ENCODE assay signal across 27 cellular contexts in genomic region chr12:102438047-102438822, GRCh38. TPM values are rescaled to one million over a fixed set of nuclear protein-coding genes. Genes with fewer than 3 reads are reported as not detected.
A peak's percentile ranks its signal among the peaks of the same experiment; 100 is the strongest.
DNase-seq lines count a peak whose midpoint lies in the region; ATAC-seq, FAIRE-seq and TF ChIP-seq lines count a peak whose summit lies in the region.
"Had no signal": no experiment of that assay in that cellular context is flagged by ENCODE, and none has a peak within 500 bp of the region (broad histone marks: within the 10 kb centered on the region; RNA-seq: fewer than 3 reads in every experiment).

No MANE protein-coding gene starts in this region.

- peaks cover 11% of the 10 kb centered on the region for H3K4me1 Mint-ChIP-seq in astrocyte (ENCODE audit: low read depth, unreplicated experiment)
- H3K4me1 Mint-ChIP-seq: activated CD4-positive, alpha-beta T cell treated with anti-CD3 and anti-CD28 coated beads for 36 hours; CD4-positive, CD25-positive, alpha-beta regulatory T cell; naive thymus-derived CD8-positive, alpha-beta T cell had no signal

- no peak overlapping the region for H3K4me3 Mint-ChIP-seq in astrocyte (ENCODE audit: unreplicated experiment)
- H3K4me3 Mint-ChIP-seq: activated CD4-positive, alpha-beta T cell treated with anti-CD3 and anti-CD28 coated beads for 36 hours; activated naive CD8-positive, alpha-beta T cell; CD4-positive, CD25-positive, alpha-beta regulatory T cell; mesothelial cell of epicardium; naive thymus-derived CD8-positive, alpha-beta T cell; type B pancreatic cell had no signal

- no peaks in the 10 kb centered on the region for H3K36me3 Mint-ChIP-seq in astrocyte (ENCODE audit: low read depth, unreplicated experiment)
- H3K36me3 Mint-ChIP-seq: activated naive CD8-positive, alpha-beta T cell; CD4-positive, CD25-positive, alpha-beta regulatory T cell; naive thymus-derived CD8-positive, alpha-beta T cell; type B pancreatic cell had no signal

- no peak overlapping the region for H3K9ac ChIP-seq in astrocyte (ENCODE audit: low read length)

- no peaks in the 10 kb centered on the region for H4K20me1 ChIP-seq in astrocyte (ENCODE audit: insufficient read depth, low read length)
- no peaks in the 10 kb centered on the region for H4K20me1 ChIP-seq in hepatocyte (ENCODE audit: insufficient read depth, poor library complexity, severe bottlenecking)

- no peaks in the 10 kb centered on the region for H3K9me3 Mint-ChIP-seq in astrocyte (ENCODE audit: unreplicated experiment)
- H3K9me3 Mint-ChIP-seq: activated T-helper 2 cell treated with anti-CD3 and anti-CD28 coated beads, Interferon-gamma antibody, Interleukin-2, Interleukin-4, amounts not matched to agents 10 μg/mL and 5 μg/mL and 100 μg/mL, durations not matched to agents 14 hours and 24 hours and 36 hours had no signal

- no peaks in the 10 kb centered on the region for H3K9me2 ChIP-seq in hepatocyte (replicated peaks; ENCODE audit: insufficient read depth)

- no peaks in the 10 kb centered on the region for H3K27me3 ChIP-seq in astrocyte (ENCODE audit: insufficient read depth, low read length)
- no peaks in the 10 kb centered on the region for H3K27me3 ChIP-seq in hepatocyte
- no peaks in the 10 kb centered on the region for H3K27me3 ChIP-seq in aorta (ENCODE audit: control insufficient read depth in 1 of 2, insufficient read depth in 2 of 2, low read length in 1 of 2)
- H3K27me3 ChIP-seq: left lung, pancreas had no signal

- H2AFZ ChIP-seq in astrocyte (ENCODE audit: low read depth, low read length) (peak overlapping the region; percentile 18), hepatocyte (no peak overlapping the region)

- H3K4me2 ChIP-seq in astrocyte (ENCODE audit: low read length) (peak overlapping the region; percentile 47), hepatocyte (peak overlapping the region; percentile 17)

- no peak for ATAC-seq in aorta (ENCODE audit: low FRiP score)
- ATAC-seq: activated CD4-positive, alpha-beta T cell treated with anti-CD3 and anti-CD28 coated beads for 36 hours; left lung; naive thymus-derived CD8-positive, alpha-beta T cell; pancreas; right cardiac atrium had no signal

- H3K27ac ChIP-seq in astrocyte (ENCODE audit: low read depth, low read length) (peak overlapping the region; percentile 48), hepatocyte (peak overlapping the region; percentile 73), aorta (ENCODE audit: low read depth in 1 of 2, low read length in 2 of 2) (no peak overlapping the region)
- H3K27ac ChIP-seq: pancreas had no signal

- H3K9me3 ChIP-seq in astrocyte (ENCODE audit: insufficient read depth, low read depth, low read length): no peaks in the 10 kb centered on the region
- no peaks in the 10 kb centered on the region for H3K9me3 ChIP-seq in hepatocyte (ENCODE audit: low read depth)
- no peaks in the 10 kb centered on the region for H3K9me3 ChIP-seq in aorta (ENCODE audit: control insufficient read depth, low read length)
- H3K9me3 ChIP-seq: left lung, pancreas had no signal

- TF ChIP-seq CTCF in astrocyte (IDR thresholded peaks at IDR 0.05; ENCODE audit: insufficient read depth, low read depth, low read length) (no peak), hepatocyte (IDR thresholded peaks at IDR 0.05; ENCODE audit: poor library complexity) (no peak)

- whole genome bisulfite sequencing in hepatocyte (ENCODE audit: low lambda C conversion rate, missing lambda C conversion rate): 60% methylated on average over 11 of the region's 11 CpGs
- 82 to 85% methylated on average over 11 of the region's 11 CpGs for WGBS in aorta, 2 donors

- peaks cover 13% of the 10 kb centered on the region for H3K4me1 ChIP-seq in astrocyte (ENCODE audit: insufficient read depth, low read length)
- peaks cover 20% of the 10 kb centered on the region for H3K4me1 ChIP-seq in hepatocyte (ENCODE audit: insufficient read depth)
- H3K4me1 ChIP-seq in aorta (ENCODE audit: control insufficient read depth in 1 of 2, insufficient read depth in 2 of 2, low read length in 2 of 2): no peaks in the 10 kb centered on the region
- H3K4me1 ChIP-seq: left lung had no signal

- in situ Hi-C loops in ACHN (cut with HindIII; ENCODE audit: low pct_ligation_motif_present, low pct_unique_long_range_greater_than_20kb, low sequenced_read_pairs): no loop called here

- H3K27me3 Mint-ChIP-seq in astrocyte (ENCODE audit: low read depth, unreplicated experiment): no peaks in the 10 kb centered on the region
- H3K27me3 Mint-ChIP-seq: CD4-positive, CD25-positive, alpha-beta regulatory T cell; type B pancreatic cell had no signal

- DNase-seq in AG08395 (ENCODE audit: low spot score) (peak; percentile 4), GM03348 (ENCODE audit: low spot score) (peak; percentile 17), astrocyte (ENCODE audit: low read depth) (peak; percentile 84), hepatocyte (ENCODE audit: low spot score) (no peak), superior temporal gyrus (ENCODE audit: extremely low spot score) (no peak), aorta (no peak), ACHN (no peak), DMS114 treated with DMSO at 0.1 percent for 48 hours (lab: John Stamatoyannopoulos, UW; ENCODE audit: unreplicated experiment) (no peak)
- DNase-seq: activated CD4-positive, alpha-beta T cell treated with anti-CD3 and anti-CD28 coated beads for 36 hours; CD4-positive, CD25-positive, alpha-beta regulatory T cell; cortex of kidney; hippocampal formation; left lung; naive thymus-derived CD8-positive, alpha-beta T cell; NCI-H1092; NCI-H187 treated with DMSO at 0.1 percent for 48 hours; pancreas; right cardiac atrium; Right ventricle myocardium superior; T-helper 1 cell had no signal

- intact Hi-C loops in aorta (cut with DNase I): no loop called here

- H3K4me3 ChIP-seq in astrocyte (ENCODE audit: insufficient read depth, low read depth, low read length): no peak overlapping the region
- no peak overlapping the region for H3K4me3 ChIP-seq in hepatocyte
- no peak overlapping the region for H3K4me3 ChIP-seq in aorta (ENCODE audit: low read length in 2 of 2)
- H3K4me3 ChIP-seq: left lung, pancreas had no signal

- no peak overlapping the region for H3K27ac Mint-ChIP-seq in astrocyte (ENCODE audit: unreplicated experiment)
- H3K27ac Mint-ChIP-seq: activated CD4-positive, alpha-beta T cell treated with anti-CD3 and anti-CD28 coated beads for 36 hours; activated naive CD8-positive, alpha-beta T cell; activated T-helper 2 cell treated with anti-CD3 and anti-CD28 coated beads, Interferon-gamma antibody, Interleukin-2, Interleukin-4, amounts not matched to agents 10 μg/mL and 5 μg/mL and 100 μg/mL, durations not matched to agents 14 hours and 24 hours and 36 hours; CD4-positive, CD25-positive, alpha-beta regulatory T cell; naive thymus-derived CD8-positive, alpha-beta T cell; type B pancreatic cell had no signal

- no peaks in the 10 kb centered on the region for H3K79me2 ChIP-seq in astrocyte (ENCODE audit: insufficient read depth, low read length)
- H3K79me2 ChIP-seq in hepatocyte: no peaks in the 10 kb centered on the region

- FAIRE-seq in astrocyte (lab: Jason Lieb, UNC): no peak
- FAIRE-seq: bronchial epithelial cell, pancreas had no signal

- no peaks in the 10 kb centered on the region for H3K36me3 ChIP-seq in astrocyte (ENCODE audit: insufficient read depth, low read length)
- no peaks in the 10 kb centered on the region for H3K36me3 ChIP-seq in hepatocyte (replicated peaks; ENCODE audit: insufficient read depth, low read depth)
- H3K36me3 ChIP-seq in aorta (ENCODE audit: control insufficient read depth in 1 of 2, insufficient read depth in 2 of 2, low read length in 1 of 2): no peaks in the 10 kb centered on the region
- H3K36me3 ChIP-seq: left lung, pancreas had no signal

RNA-seq across cellular contexts. Expression of gene IGF1, which starts 42.1 kb away (rescaled TPM):
- total RNA-seq in astrocyte (1.9 and 2.3 TPM in 2 replicates), hepatocyte (9.7 and 10.0 TPM in 2 replicates), aorta (100 to 1,000 TPM; 103 to 193 TPM)
- polyA plus RNA-seq in hepatocyte (8.2 and 12.0 TPM in 2 replicates), aorta (1 to 10 TPM; 1.3 to 3.5 TPM)
- total RNA-seq: activated CD4-positive, alpha-beta T cell treated with anti-CD3 and anti-CD28 coated beads for 36 hours; CD4-positive, CD25-positive, alpha-beta regulatory T cell; LHCN-M2; OCI-LY7 had no signal
- polyA plus RNA-seq: CD4-positive, CD25-positive, alpha-beta regulatory T cell; naive thymus-derived CD8-positive, alpha-beta T cell had no signal

Comparison
In these comparisons a context has a peak if more than half of its experiments do, and no peak if none do; other contexts are left out.
1. DNase-seq: peak in AG08395 (single experiment), GM03348 (single experiment) and astrocyte (single experiment); none in hepatocyte (single experiment), superior temporal gyrus (single experiment), aorta (0 of 2), ACHN (single experiment) and DMS114 treated with DMSO at 0.1 percent for 48 hours (single experiment).
2. H3K27ac ChIP-seq: peak in astrocyte (single experiment) and hepatocyte (single experiment); none in aorta (0 of 2).